10 cellular contexts compared by ENCODE assay signal in genomic region chr1:26318338-26319064, GRCh38. TPM values are rescaled to one million over a fixed set of nuclear protein-coding genes. Genes with fewer than 3 reads are reported as not detected.
DNase-seq lines count a peak whose midpoint lies in the region; ATAC-seq and TF ChIP-seq lines count a peak whose summit lies in the region.
"Had no signal": no experiment of that assay in that cellular context is flagged by ENCODE, and none has a peak within 500 bp of the region (broad histone marks: within the 10 kb centered on the region; RNA-seq: fewer than 3 reads in every experiment).

No MANE protein-coding gene starts in this region.

- peak overlapping the region in 4 of 5 donors; percentile 44 to 73 (median 50) for H3K27ac ChIP-seq in stomach
- H3K27ac ChIP-seq: A549 had no signal

- intact Hi-C loops in left colon (cut with DNase I, micrococcal nuclease) (no loop called here), stomach (cut with DNase I; ENCODE audit: low total_unique reads) (no loop called here)

- no peak for TF ChIP-seq POLR2A in stomach (IDR thresholded peaks at IDR 0.05)

- 76 to 84% (median 80%) methylated on average over 9 of the region's 9 CpGs for WGBS in stomach, 5 donors

- DNase-seq in activated CD4-positive, CD25-positive, alpha-beta regulatory T cell (lab: John Stamatoyannopoulos, UW): no peak
- peak; percentile 65 to 76 for DNase-seq in activated CD4-positive, alpha-beta T cell treated with anti-CD3 and anti-CD28 coated beads, Interleukin-2, amount 50 U/mL, for 48 hours
- peak; percentile 38 to 51 for DNase-seq in left colon
- DNase-seq in stomach: no peak
- DNase-seq in NOMO-1 treated with DMSO at 0.1 percent for 48 hours (lab: John Stamatoyannopoulos, UW; ENCODE audit: unreplicated experiment): no peak

- ATAC-seq in activated CD4-positive, CD25-positive, alpha-beta regulatory T cell treated with anti-CD3 and anti-CD28 coated beads, Interleukin-2, amount 50 U/mL, for 24 hours: peak; percentile 15 to 30
- ATAC-seq in left colon (no peak), HG03457 (IDR thresholded peaks at IDR 0.05; ENCODE audit: unreplicated experiment) (no peak), GM21526 (IDR thresholded peaks at IDR 0.05; ENCODE audit: low FRiP score, unreplicated experiment) (no peak)
- ATAC-seq: A549 had no signal

- H3K4me3 ChIP-seq in stomach: peak overlapping the region; percentile 8 to 40 (median 30)
- H3K4me3 ChIP-seq: A549 had no signal

- H3K36me3 ChIP-seq in stomach: no peaks in the 10 kb centered on the region

- TF ChIP-seq CTCF in stomach (IDR thresholded peaks at IDR 0.05): no peak

- no peaks in the 10 kb centered on the region for H3K9me3 ChIP-seq in stomach
- H3K9me3 ChIP-seq: A549 had no signal

- peaks cover 0 to 35% (median 10%) of the 10 kb centered on the region in 4 donors for H3K4me1 ChIP-seq in stomach

- TF ChIP-seq EP300 in stomach (IDR thresholded peaks at IDR 0.05): no peak

- peaks cover 0 to 10% (median 0%) of the 10 kb centered on the region in 3 donors for H3K27me3 ChIP-seq in stomach

RNA-seq across cellular contexts. Expression of gene CD52, which starts 0.7 kb away (rescaled TPM):
- total RNA-seq in left colon (10 to 100 TPM in 1 of 2 donors, 1 to 10 TPM in 1; 5.7 to 12.9 TPM), stomach (10 to 100 TPM in 2 of 5 donors, 1 to 10 TPM in 1, not detected in 2; 5.1 to 15.2 (median 10.7) TPM)
- polyA plus RNA-seq in stomach: 10 to 100 TPM; 27.3 to 68.2 (median 48.7) TPM
- total RNA-seq: pulmonary artery endothelial cell had no signal
- polyA plus RNA-seq: A549 had no signal

RNA-seq across cellular contexts. Expression of gene UBXN11, which starts 12.1 kb away (rescaled TPM):
- total RNA-seq in left colon (10 to 100 TPM in 1 of 2 donors, 1 to 10 TPM in 1; 10.0 to 13.4 TPM), stomach (10 to 100 TPM in 3 of 5 donors, 1 to 10 TPM in 2; 7.3 to 12.9 (median 12.2) TPM)
- 10 to 100 TPM; 14.4 to 26.3 (median 19.3) TPM for polyA plus RNA-seq in stomach

RNA-seq across cellular contexts. Expression of gene CRYBG2, which starts 35.4 kb away (rescaled TPM):
- total RNA-seq in left colon: 10 to 100 TPM; 21.5 to 69.3 TPM
- total RNA-seq in stomach: 10 to 100 TPM in 1 of 5 donors, 1 to 10 TPM in 3, under 1 TPM in 1; 0.92 to 12.7 (median 2.3) TPM
- 10 to 100 TPM in 1 of 3 donors, 1 to 10 TPM in 1, under 1 TPM in 1; 0.15 to 66.8 (median 4.0) TPM for polyA plus RNA-seq in stomach
- total RNA-seq: pulmonary artery endothelial cell had no signal

RNA-seq across cellular contexts. Expression of gene SH3BGRL3, which starts 38.6 kb away (rescaled TPM):
- total RNA-seq in left colon: 100 to 1,000 TPM; 401 to 409 TPM
- total RNA-seq in stomach: 100 to 1,000 TPM in 1 of 5 donors, 10 to 100 TPM in 3, 1 to 10 TPM in 1; 7.2 to 102 (median 29.5) TPM
- 100 to 1,000 TPM; 142 to 267 (median 227) TPM for polyA plus RNA-seq in stomach

RNA-seq across cellular contexts. Expression of gene ZNF683, which starts 54.0 kb away (rescaled TPM):
- not detected for total RNA-seq in left colon
- 1 to 10 TPM in 1 of 5 donors, not detected in 4; 3.6 TPM for total RNA-seq in stomach
- polyA plus RNA-seq in stomach: 1 to 10 TPM in 1 of 3 donors, under 1 TPM in 2; 0.25 to 1.5 (median 0.28) TPM
- total RNA-seq: pulmonary artery endothelial cell had no signal
- polyA plus RNA-seq: A549 had no signal

Comparison
In these comparisons a context has a peak if more than half of its experiments do, and no peak if none do; other contexts are left out.
1. ATAC-seq: peak in activated CD4-positive, CD25-positive, alpha-beta regulatory T cell treated with anti-CD3 and anti-CD28 coated beads, Interleukin-2, amount 50 U/mL, for 24 hours (2 of 2); none in left colon (single experiment), HG03457 (single experiment) and GM21526 (single experiment).
2. DNase-seq: peak in activated CD4-positive, alpha-beta T cell treated with anti-CD3 and anti-CD28 coated beads, Interleukin-2, amount 50 U/mL, for 48 hours (2 of 2) and left colon (2 of 2); none in activated CD4-positive, CD25-positive, alpha-beta regulatory T cell (0 of 4), stomach (single experiment) and NOMO-1 treated with DMSO at 0.1 percent for 48 hours (single experiment).